Comparison of ENCODE assay signal across 8 cellular contexts in genomic region chr11:9601041-9601875, GRCh38. TPM values are rescaled to one million over a fixed set of nuclear protein-coding genes. Genes with fewer than 3 reads are reported as not detected.
DNase-seq lines count a peak whose midpoint lies in the region; ATAC-seq lines count a peak whose summit lies in the region.

No MANE protein-coding gene starts in this region.

- CTCF ChIA-PET in naive thymus-derived CD4-positive, alpha-beta T cell (lab: Charles Lee): interaction anchor here (0.9 to 2.6 kb wide), 4 partner anchors 12 to 147 kb away, joined by 3 to 25 read pairs (median 4); no protein-coding TSS in a partner anchor

- POLR2A ChIA-PET in naive thymus-derived CD4-positive, alpha-beta T cell (lab: Charles Lee): interaction anchor here (0.5 to 1.9 kb wide), 6 partner anchors 12 to 140 kb away, joined by 3 to 7 read pairs (median 4); partner anchors contain the start of genes WEE1 and ZNF143

- peak overlapping the region; percentile 53 to 87 (median 72) for H3K4me3 Mint-ChIP-seq in naive thymus-derived CD4-positive, alpha-beta T cell

- H3K27ac Mint-ChIP-seq in naive thymus-derived CD4-positive, alpha-beta T cell: peak overlapping the region; percentile 71 to 92 (median 87)

- no peaks in the 10 kb centered on the region for H3K27me3 ChIP-seq in naive thymus-derived CD4-positive, alpha-beta T cell (ENCODE audit: control insufficient read depth in 2 of 2, insufficient read depth in 2 of 2, low read length in 2 of 2)

- peak; percentile 85 for ATAC-seq in GM21381 (IDR thresholded peaks at IDR 0.05; ENCODE audit: unreplicated experiment)
- peak; percentile 50 for ATAC-seq in HG03575 (IDR thresholded peaks at IDR 0.05; ENCODE audit: extremely low read depth, insufficient number of reproducible peaks, low FRiP score, unreplicated experiment)
- ATAC-seq in naive thymus-derived CD4-positive, alpha-beta T cell: peak; percentile 89

- H3K4me1 ChIP-seq in naive thymus-derived CD4-positive, alpha-beta T cell (ENCODE audit: control insufficient read depth in 2 of 2, insufficient read depth in 2 of 2, low read length in 2 of 2): peaks cover 16 to 18% of the 10 kb centered on the region in 2 donors

- intact Hi-C loops in naive thymus-derived CD4-positive, alpha-beta T cell (cut with micrococcal nuclease): loop anchor here (1.0 kb wide), 2 partner anchors 12 to 28 kb away; partner anchors contain the start of gene WEE1 (in 1 of the 2)

- peaks cover 15 to 33% (median 20%) of the 10 kb centered on the region in 7 donors for H3K4me1 Mint-ChIP-seq in naive thymus-derived CD4-positive, alpha-beta T cell

- DNase-seq in Daoy (ENCODE audit: low read depth) (peak; percentile 90), UCSD-AML1 (lab: John Stamatoyannopoulos, UW; ENCODE audit: unreplicated experiment) (peak; percentile 67), NCI-H2196 (lab: John Stamatoyannopoulos, UW; ENCODE audit: unreplicated experiment) (no peak), NCI-H128 (lab: John Stamatoyannopoulos, UW; ENCODE audit: unreplicated experiment) (no peak)
- peak in 8 of 9 donors; percentile 8 to 72 (median 28) for DNase-seq in naive thymus-derived CD4-positive, alpha-beta T cell

- H3K36me3 Mint-ChIP-seq in naive thymus-derived CD4-positive, alpha-beta T cell: peaks cover 0 to 4% (median 1%) of the 10 kb centered on the region in 5 donors

- peak overlapping the region; percentile 6 for H3K27ac ChIP-seq in cingulate gyrus (ENCODE audit: low read depth, low read length)
- H3K27ac ChIP-seq in naive thymus-derived CD4-positive, alpha-beta T cell (ENCODE audit: low read depth, low read length): peak overlapping the region; percentile 63

- H3K4me3 ChIP-seq in naive thymus-derived CD4-positive, alpha-beta T cell (ENCODE audit: low read length): peak overlapping the region; percentile 30

- H3K9me3 ChIP-seq in naive thymus-derived CD4-positive, alpha-beta T cell (ENCODE audit: control insufficient read depth in 2 of 3, low read length in 3 of 3): no peaks in the 10 kb centered on the region

- H3K36me3 ChIP-seq in naive thymus-derived CD4-positive, alpha-beta T cell (ENCODE audit: control insufficient read depth in 2 of 3, insufficient read depth in 3 of 3, low read length in 3 of 3): no peaks in the 10 kb centered on the region

- peaks cover 0 to 1% (median 0%) of the 10 kb centered on the region in 11 donors for H3K9me3 Mint-ChIP-seq in naive thymus-derived CD4-positive, alpha-beta T cell

- H3K27me3 Mint-ChIP-seq in naive thymus-derived CD4-positive, alpha-beta T cell: no peaks in the 10 kb centered on the region

RNA-seq across cellular contexts. Expression of gene WEE1, which starts 27.8 kb away (rescaled TPM):
- total RNA-seq in Daoy (2014; rRNA removed; shearing (Covaris generic)): 64.0 and 69.1 TPM in 2 replicates
- 10 to 100 TPM in 1 of 5 experiments, 1 to 10 TPM in 3, under 1 TPM in 1; 0.43 to 47.6 (median 1.9) TPM for total RNA-seq in naive thymus-derived CD4-positive, alpha-beta T cell
- under 1 TPM; 0.43 to 0.44 TPM for polyA plus RNA-seq in naive thymus-derived CD4-positive, alpha-beta T cell

Comparison
In these comparisons a context has a peak if more than half of its experiments do, and no peak if none do; other contexts are left out.
1. DNase-seq: peak in Daoy (single experiment), UCSD-AML1 (single experiment) and naive thymus-derived CD4-positive, alpha-beta T cell (8 of 9); none in NCI-H2196 (single experiment) and NCI-H128 (single experiment).
2. Peak in every context shown above with its lines, with median percentiles within 50 percentile points of each other: ATAC-seq.